ENCODE assay signal across 2 cellular contexts in genomic region chr9:135077497-135078200, GRCh38.
TF ChIP-seq lines count a peak whose summit lies in the region.

No MANE protein-coding gene starts in this region.

TF ChIP-seq in WTC11, 78 proteins besides CTCF, POLR2A, EP300 and RAD21 (continued from another document):
- TF ChIP-seq ZBTB21 (CRISPR knock-in tag; IDR thresholded peaks at IDR 0.05; ENCODE audit: borderline replicate concordance) (0 out of 2 replicates have a peak, but pooled peaks have one; percentile 40), TEAD4 (CRISPR knock-in tag; IDR thresholded peaks at IDR 0.05) (0 out of 2 replicates have a peak, but pooled peaks have one; percentile 54), ZNF219 (CRISPR knock-in tag; IDR thresholded peaks at IDR 0.05; ENCODE audit: borderline replicate concordance) (peak; percentile 39; the same call in 1 of the 2 replicates), ZNF425 (CRISPR knock-in tag; conservative IDR thresholded peaks at IDR 0.05) (no peak), NR1H2 (CRISPR knock-in tag; IDR thresholded peaks at IDR 0.05) (no peak), JAZF1 (CRISPR knock-in tag; IDR thresholded peaks at IDR 0.05) (no peak), TP53 (CRISPR knock-in tag; IDR thresholded peaks at IDR 0.05) (0 out of 2 replicates have a peak, but pooled peaks have one; percentile 75), TEAD1 (CRISPR knock-in tag; IDR thresholded peaks at IDR 0.05) (peak; percentile 86; the same call in 1 of the 2 replicates)
- TF ChIP-seq, protein P1, sequence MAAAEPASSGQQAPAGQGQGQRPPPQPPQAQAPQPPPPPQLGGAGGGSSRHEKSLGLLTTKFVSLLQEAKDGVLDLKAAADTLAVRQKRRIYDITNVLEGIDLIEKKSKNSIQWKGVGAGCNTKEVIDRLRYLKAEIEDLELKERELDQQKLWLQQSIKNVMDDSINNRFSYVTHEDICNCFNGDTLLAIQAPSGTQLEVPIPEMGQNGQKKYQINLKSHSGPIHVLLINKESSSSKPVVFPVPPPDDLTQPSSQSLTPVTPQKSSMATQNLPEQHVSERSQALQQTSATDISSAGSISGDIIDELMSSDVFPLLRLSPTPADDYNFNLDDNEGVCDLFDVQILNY (CRISPR knock-in tag; IDR thresholded peaks at IDR 0.05) = peak; percentile 22; the same call in 1 of the 2 replicates
- TF ChIP-seq, protein P2, sequence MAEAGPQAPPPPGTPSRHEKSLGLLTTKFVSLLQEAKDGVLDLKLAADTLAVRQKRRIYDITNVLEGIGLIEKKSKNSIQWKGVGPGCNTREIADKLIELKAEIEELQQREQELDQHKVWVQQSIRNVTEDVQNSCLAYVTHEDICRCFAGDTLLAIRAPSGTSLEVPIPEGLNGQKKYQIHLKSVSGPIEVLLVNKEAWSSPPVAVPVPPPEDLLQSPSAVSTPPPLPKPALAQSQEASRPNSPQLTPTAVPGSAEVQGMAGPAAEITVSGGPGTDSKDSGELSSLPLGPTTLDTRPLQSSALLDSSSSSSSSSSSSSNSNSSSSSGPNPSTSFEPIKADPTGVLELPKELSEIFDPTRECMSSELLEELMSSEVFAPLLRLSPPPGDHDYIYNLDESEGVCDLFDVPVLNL (CRISPR knock-in tag; IDR thresholded peaks at IDR 0.05; ENCODE audit: borderline replicate concordance, low read depth) = no peak
- TF ChIP-seq, protein P3, sequence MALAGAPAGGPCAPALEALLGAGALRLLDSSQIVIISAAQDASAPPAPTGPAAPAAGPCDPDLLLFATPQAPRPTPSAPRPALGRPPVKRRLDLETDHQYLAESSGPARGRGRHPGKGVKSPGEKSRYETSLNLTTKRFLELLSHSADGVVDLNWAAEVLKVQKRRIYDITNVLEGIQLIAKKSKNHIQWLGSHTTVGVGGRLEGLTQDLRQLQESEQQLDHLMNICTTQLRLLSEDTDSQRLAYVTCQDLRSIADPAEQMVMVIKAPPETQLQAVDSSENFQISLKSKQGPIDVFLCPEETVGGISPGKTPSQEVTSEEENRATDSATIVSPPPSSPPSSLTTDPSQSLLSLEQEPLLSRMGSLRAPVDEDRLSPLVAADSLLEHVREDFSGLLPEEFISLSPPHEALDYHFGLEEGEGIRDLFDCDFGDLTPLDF (CRISPR knock-in tag; IDR thresholded peaks at IDR 0.05) = 0 out of 2 replicates have a peak, but pooled peaks have one; percentile 31

TF ChIP-seq in HepG2, 621 proteins besides CTCF, POLR2A, EP300 and RAD21 (continued from another document):
- no peak for TF ChIP-seq POLR2AphosphoS5 (IDR thresholded peaks at IDR 0.05; ENCODE audit: low read depth, low read length)
- peak; percentile 95 for TF ChIP-seq MIER2 (CRISPR knock-in tag; IDR thresholded peaks at IDR 0.05)
